ENCODE assay signal across 26 cellular contexts in genomic region chr10:92735938-92736337, GRCh38. TPM values are rescaled to one million over a fixed set of nuclear protein-coding genes. Genes with fewer than 3 reads are reported as not detected.
"Had no signal": no experiment of that assay in that cellular context is flagged by ENCODE, and none has a peak within 500 bp of the region (broad histone marks: within the 10 kb centered on the region; RNA-seq: fewer than 3 reads in every experiment).

No MANE protein-coding gene starts in this region.

- H2AFZ ChIP-seq: hepatocyte had no signal

- H3K9me3 Mint-ChIP-seq: natural killer cell had no signal

- FAIRE-seq: endothelial cell of umbilical vein, kidney, small intestine had no signal

- DNase-seq: dermis blood vessel endothelial cell; effector memory CD4-positive, alpha-beta T cell; foreskin keratinocyte; heart left ventricle; kidney; left lung; mesendoderm; natural killer cell; occipital lobe; ovary; retina; right lobe of liver; small intestine; stimulated activated CD4-positive, alpha-beta T cell treated with anti-CD3 and anti-CD28 coated beads, Interleukin-15, amount 100 ng/mL, for 24 hours; stimulated activated CD4-positive, alpha-beta T cell treated with anti-CD3 and anti-CD28 coated beads, Interleukin-2, amount 100 ng/mL, for 48 hours; stimulated activated naive CD4-positive, alpha-beta T cell treated with Interleukin-2 at 50 U/mL for 16 hours; stomach; thyroid gland; trophoblast cell had no signal

- H3K27ac Mint-ChIP-seq: natural killer cell had no signal

- H3K4me1 ChIP-seq: esophagus muscularis mucosa, foreskin keratinocyte, gastroesophageal sphincter, heart left ventricle, left lung, right lobe of liver, stomach, vagina had no signal

- H3K4me3 ChIP-seq: coronary artery, esophagus muscularis mucosa, gastroesophageal sphincter, heart left ventricle, hepatocyte, left lung, ovary, right lobe of liver, stomach, thyroid gland, vagina had no signal

- H3K79me2 ChIP-seq: hepatocyte had no signal

- H3K9me3 ChIP-seq: esophagus muscularis mucosa, gastroesophageal sphincter, heart left ventricle, left lung, ovary, right lobe of liver, stomach, thyroid gland, vagina had no signal

- H3K4me1 Mint-ChIP-seq: natural killer cell had no signal

- H3K4me3 Mint-ChIP-seq: natural killer cell had no signal

- H3K4me2 ChIP-seq: hepatocyte had no signal

- H3K36me3 Mint-ChIP-seq: natural killer cell had no signal

- H3K27ac ChIP-seq: coronary artery, esophagus muscularis mucosa, foreskin keratinocyte, gastroesophageal sphincter, heart left ventricle, hepatocyte, left lung, ovary, right lobe of liver, stomach, thyroid gland, vagina had no signal

- H3K36me3 ChIP-seq: esophagus muscularis mucosa, gastroesophageal sphincter, heart left ventricle, left lung, ovary, right lobe of liver, stomach, thyroid gland, vagina had no signal

- ATAC-seq: foreskin keratinocyte, gastroesophageal sphincter, heart left ventricle, left lung, natural killer cell, right lobe of liver had no signal

RNA-seq across cellular contexts. Expression of gene HHEX, which starts 46.2 kb away (rescaled TPM):
- total RNA-seq: foreskin keratinocyte had no signal
- polyA plus RNA-seq: foreskin keratinocyte, neural cell had no signal
